26 cellular contexts compared by ENCODE assay signal in genomic region chr10:7283246-7283645, GRCh38.
"Had no signal": no experiment of that assay in that cellular context is flagged by ENCODE, and none has a peak within 500 bp of the region (broad histone marks: within the 10 kb centered on the region; RNA-seq: fewer than 3 reads in every experiment).

No MANE protein-coding gene starts in this region.

- H3K4me2 ChIP-seq: neural progenitor cell had no signal

- DNase-seq: natural killer cell; occipital lobe; ovary; posterior cingulate gyrus; psoas muscle; right cardiac atrium; right lobe of liver; sigmoid colon; small intestine; stimulated activated CD4-positive, alpha-beta T cell treated with anti-CD3 and anti-CD28 coated beads, Interleukin-15, amount 100 ng/mL, for 24 hours; stimulated activated CD4-positive, alpha-beta T cell treated with anti-CD3 and anti-CD28 coated beads, Interleukin-2, amount 100 ng/mL, for 24 hours; stimulated activated CD4-positive, alpha-beta T cell treated with anti-CD3 and anti-CD28 coated beads, Interleukin-2, amount 100 ng/mL, for 48 hours; stimulated activated CD4-positive, alpha-beta T cell treated with anti-CD3 and anti-CD28 coated beads, Interleukin-4, amount 100 ng/mL, for 24 hours; stimulated activated naive B cell treated with anti-CD40 and anti-IgM and Interleukin-4, amounts not matched to agents 10 μg/mL and 1 μg/mL and 100 μg/mL, for 72 hours; stimulated activated naive CD4-positive, alpha-beta T cell treated with Interleukin-2 at 50 U/mL for 16 hours; stomach; thyroid gland; trophoblast cell; upper lobe of left lung had no signal

- H3K27me3 ChIP-seq: neural progenitor cell, ovary, right lobe of liver, sigmoid colon, stomach, thyroid gland, tibial nerve, upper lobe of left lung, vagina had no signal

- ATAC-seq: natural killer cell; psoas muscle; right lobe of liver; stimulated activated effector memory CD8-positive, alpha-beta T cell treated with anti-CD3 and anti-CD28 coated beads, Interleukin-12 subunit alpha, Interleukin-12 subunit beta, amount 100 ng/mL, for 72 hours; stimulated activated naive B cell treated with anti-CD40 and anti-IgM and Interleukin-4, amounts not matched to agents 10 μg/mL and 1 μg/mL and 100 μg/mL, for 72 hours had no signal

- H3K9me3 ChIP-seq: ovary, psoas muscle, right lobe of liver, sigmoid colon, stomach, thoracic aorta, thyroid gland, tibial nerve, upper lobe of left lung, vagina had no signal

- H3K36me3 ChIP-seq: neural progenitor cell, ovary, right lobe of liver, sigmoid colon, stomach, thoracic aorta, thyroid gland, upper lobe of left lung, vagina had no signal

- H3K4me3 ChIP-seq: neural progenitor cell, ovary, psoas muscle, right lobe of liver, sigmoid colon, stomach, thoracic aorta, thyroid gland, tibial nerve, upper lobe of left lung, vagina had no signal

- H2AFZ ChIP-seq: neural progenitor cell, parathyroid adenoma had no signal

- H3K9ac ChIP-seq: neural progenitor cell, parathyroid adenoma had no signal

- FAIRE-seq: small intestine, urothelium cell line had no signal

- H3K27ac ChIP-seq: neural progenitor cell, ovary, parathyroid adenoma, psoas muscle, right lobe of liver, sigmoid colon, stomach, thoracic aorta, thyroid gland, tibial nerve, upper lobe of left lung, vagina had no signal

- H3K4me1 ChIP-seq: parathyroid adenoma, psoas muscle, right lobe of liver, sigmoid colon, stomach, tibial nerve, vagina had no signal

- H3K79me2 ChIP-seq: parathyroid adenoma had no signal
